Comparison of ENCODE assay signal across 8 cellular contexts in genomic region chr13:80276371-80277289, GRCh38.
A peak's percentile ranks its signal among the peaks of the same experiment; 100 is the strongest.
DNase-seq lines count a peak whose midpoint lies in the region; ATAC-seq and TF ChIP-seq lines count a peak whose summit lies in the region.

No MANE protein-coding gene starts in this region.

- no peaks in the 10 kb centered on the region for H3K36me3 ChIP-seq in testis (ENCODE audit: low read depth, missing control alignments)

- intact Hi-C loops in testis (cut with DNase I; ENCODE audit: low total_unique reads) = no loop called here

- WGBS in testis, 2 donors = 61 to 69% methylated on average over 12 of the region's 12 CpGs

- H3K9me3 ChIP-seq in testis = no peaks in the 10 kb centered on the region

- TF ChIP-seq CTCF in testis (IDR thresholded peaks at IDR 0.05) = no peak

- no peaks in the 10 kb centered on the region for H3K27me3 ChIP-seq in testis

- TF ChIP-seq POLR2A in testis (IDR thresholded peaks at IDR 0.05) = no peak

- no peaks in the 10 kb centered on the region for H3K4me1 ChIP-seq in testis

- no peak overlapping the region for H3K4me3 ChIP-seq in testis

- DNase-seq in ELF-1 (ENCODE audit: low read depth, low spot score) (peak; percentile 37), NCI-H2196 treated with DMSO at 0.1 percent for 48 hours (lab: John Stamatoyannopoulos, UW; ENCODE audit: unreplicated experiment) (peak; percentile 65), dermis blood vessel endothelial cell (peak; percentile 94), middle frontal gyrus (ENCODE audit: extremely low spot score, low spot score) (peak; percentile 37), testis (no peak)
- no peak for DNase-seq in activated CD4-positive, alpha-beta T cell treated with anti-CD3 and anti-CD28 coated beads, Interleukin-2, amount 50 U/mL, for 48 hours

- no peak for ATAC-seq in HG02798 (IDR thresholded peaks at IDR 0.05; ENCODE audit: poor library complexity, unreplicated experiment)
- no peak for ATAC-seq in HG02884 (IDR thresholded peaks at IDR 0.05; ENCODE audit: unreplicated experiment)

- no peak overlapping the region for H3K27ac ChIP-seq in testis

Comparison
In these comparisons a context has a peak if more than half of its experiments do, and no peak if none do; other contexts are left out.
1. DNase-seq: peak in ELF-1 (single experiment), NCI-H2196 treated with DMSO at 0.1 percent for 48 hours (single experiment), dermis blood vessel endothelial cell (single experiment) and middle frontal gyrus (single experiment); none in testis (single experiment) and activated CD4-positive, alpha-beta T cell treated with anti-CD3 and anti-CD28 coated beads, Interleukin-2, amount 50 U/mL, for 48 hours (0 of 2).